Comparison of ENCODE assay signal across 8 cellular contexts in genomic region chr15:94844533-94845390, GRCh38.
DNase-seq lines count a peak whose midpoint lies in the region; ATAC-seq and TF ChIP-seq lines count a peak whose summit lies in the region.

No MANE protein-coding gene starts in this region.

- peak overlapping the region; percentile 76 for H3K4me2 ChIP-seq in neural progenitor cell

- H3F3A ChIP-seq in neural progenitor cell (ENCODE audit: low read depth) = peaks cover 19% of the 10 kb centered on the region

- ATAC-seq in GM18519 (IDR thresholded peaks at IDR 0.05; ENCODE audit: low FRiP score, unreplicated experiment) (no peak), GM18498 (IDR thresholded peaks at IDR 0.05; ENCODE audit: unreplicated experiment) (no peak), HG02610 (IDR thresholded peaks at IDR 0.05; ENCODE audit: unreplicated experiment) (no peak)

- H3K4me1 Mint-ChIP-seq in neural progenitor cell = peaks cover 13% of the 10 kb centered on the region

- no peaks in the 10 kb centered on the region for H3K36me3 ChIP-seq in neural progenitor cell

- peak; percentile 20 for TF ChIP-seq CTCF in neural progenitor cell (IDR thresholded peaks at IDR 0.05)

- H3K79me2 ChIP-seq in neural progenitor cell (ENCODE audit: low read depth) = no peaks in the 10 kb centered on the region

- no peaks in the 10 kb centered on the region for H4K20me1 ChIP-seq in neural progenitor cell (ENCODE audit: low read depth)

- H3K27ac Mint-ChIP-seq in neural progenitor cell = peak overlapping the region; percentile 82

- H3K27me3 ChIP-seq in neural progenitor cell = peaks cover 12% of the 10 kb centered on the region

- H3K9me3 ChIP-seq in neural progenitor cell (ENCODE audit: low read depth) = no peaks in the 10 kb centered on the region

- H3K4me1 ChIP-seq in neural progenitor cell = peaks cover 9% of the 10 kb centered on the region

- H3K27ac ChIP-seq in neural progenitor cell = no peak overlapping the region

- H3K9me3 Mint-ChIP-seq in neural progenitor cell = peaks cover 20% of the 10 kb centered on the region

- peaks cover 2% of the 10 kb centered on the region for H3K27me3 Mint-ChIP-seq in neural progenitor cell (ENCODE audit: insufficient read depth, low read depth)

- no peak overlapping the region for H3K9ac ChIP-seq in neural progenitor cell

- H3K4me3 Mint-ChIP-seq in neural progenitor cell = peak overlapping the region; percentile 84

- DNase-seq in DMS53 treated with DMSO at 0.1 percent for 48 hours (lab: John Stamatoyannopoulos, UW; ENCODE audit: unreplicated experiment) (peak; percentile 1), SKM-1 (lab: John Stamatoyannopoulos, UW; ENCODE audit: unreplicated experiment) (peak; percentile 7), glomerular endothelial cell (ENCODE audit: extremely low read depth, low read depth, low spot score) (peak; percentile 63), neural progenitor cell (ENCODE audit: low spot score) (peak; percentile 76), activated gamma-delta T cell treated with Interleukin-2 at 50 U/mL for 16 hours (no peak)

- H3K4me3 ChIP-seq in neural progenitor cell = peak overlapping the region; percentile 53

- H3K36me3 Mint-ChIP-seq in neural progenitor cell = peaks cover 2% of the 10 kb centered on the region

- H2AFZ ChIP-seq in neural progenitor cell (replicated peaks) = peak overlapping the region; percentile 73
